Comparison of ENCODE assay signal across 15 cellular contexts in genomic region chr14:50063876-50064420, GRCh38. TPM values are rescaled to one million over a fixed set of nuclear protein-coding genes. Genes with fewer than 3 reads are reported as not detected.
DNase-seq lines count a peak whose midpoint lies in the region; ATAC-seq and TF ChIP-seq lines count a peak whose summit lies in the region.
"Had no signal": no experiment of that assay in that cellular context is flagged by ENCODE, and none has a peak within 500 bp of the region (broad histone marks: within the 10 kb centered on the region; RNA-seq: fewer than 3 reads in every experiment).

No MANE protein-coding gene starts in this region.

- no peak overlapping the region for H3K9ac ChIP-seq in H9 (ENCODE audit: extremely low read depth, insufficient read length, low read length)

- peaks cover 4% of the 10 kb centered on the region for H3K36me3 Mint-ChIP-seq in CD4-positive, alpha-beta T cell (ENCODE audit: low read depth)
- no peaks in the 10 kb centered on the region; a peak in 1 of 7 replicates for H3K36me3 Mint-ChIP-seq in H9 (ENCODE audit: insufficient read depth in 1 of 3, low read depth in 3 of 3)
- H3K36me3 Mint-ChIP-seq in natural killer cell: no peaks in the 10 kb centered on the region
- H3K36me3 Mint-ChIP-seq in MCF 10A (ENCODE audit: insufficient read depth, unreplicated experiment): peaks cover 7% of the 10 kb centered on the region

- H3K4me2 ChIP-seq in H9 (ENCODE audit: insufficient read depth, insufficient read length, low read length): no peak overlapping the region

- H3K79me2 ChIP-seq in H9 (ENCODE audit: insufficient read depth, low read length): no peaks in the 10 kb centered on the region

- H2BK5ac ChIP-seq in H9 (ENCODE audit: insufficient read length, low read length): no peak overlapping the region

- no peak overlapping the region for H3K56ac ChIP-seq in H9 (ENCODE audit: insufficient read length, low read depth, low read length)

- BruUV-seq in MCF 10A (replicated peaks; lab: Mats Ljungman, UMichigan): no TSS peak

- no peak overlapping the region for H3T11ph ChIP-seq in H9 (ENCODE audit: low read length)

- H4K5ac ChIP-seq in H9 (ENCODE audit: insufficient read length, low read depth, low read length): no peak overlapping the region

- intact Hi-C loops in CD4-positive, alpha-beta T cell (cut with DNase I, micrococcal nuclease): loop anchor here (2.0 to 5.0 kb wide), 6 partner anchors 41 to 201 kb away; partner anchors contain the start of gene ARF6 (in 1 of the 2)
- intact Hi-C loops in natural killer cell (cut with micrococcal nuclease) (no loop called here), MCF 10A (cut with micrococcal nuclease) (loop anchor here (2.0 to 5.0 kb wide), 3 partner anchors 61 to 197 kb away; partner anchors contain the start of gene ARF6)

- H3K27me3 ChIP-seq in CD4-positive, alpha-beta T cell (ENCODE audit: control insufficient read depth, insufficient read depth, low read length): no peaks in the 10 kb centered on the region
- H3K27me3 ChIP-seq in H9 (ENCODE audit: insufficient read depth, low read length): no peaks in the 10 kb centered on the region

- no peaks in the 10 kb centered on the region for H3K23me2 ChIP-seq in H9 (ENCODE audit: insufficient read length, low read depth, low read length, poor library complexity, severe bottlenecking)

- no peaks in the 10 kb centered on the region for H3K27me3 Mint-ChIP-seq in CD4-positive, alpha-beta T cell
- H3K27me3 Mint-ChIP-seq in H9 (ENCODE audit: low read depth) (peaks cover 3% of the 10 kb centered on the region; the same call in 1 of the 2 replicates), natural killer cell (ENCODE audit: low read depth in 2 of 2) (no peaks in the 10 kb centered on the region), MCF 10A (ENCODE audit: insufficient read depth, unreplicated experiment) (no peaks in the 10 kb centered on the region)

- CTCF ChIA-PET in CD4-positive, alpha-beta T cell (lab: Charles Lee): interaction anchor here (0.6 to 6.1 kb wide), 5 partner anchors 11 to 202 kb away, joined by 3 to 26 read pairs (median 5); no protein-coding TSS in a partner anchor
- CTCF ChIA-PET in MCF 10A (lab: Yijun Ruan, JAX): interaction anchor here (0.5 to 3.2 kb wide), 4 partner anchors 17 to 168 kb away, joined by 3 to 9 read pairs (median 3); no protein-coding TSS in a partner anchor

- H2AFZ ChIP-seq in H9 (ENCODE audit: low read length): no peak overlapping the region

- no peaks in the 10 kb centered on the region for H4K20me1 ChIP-seq in H9 (ENCODE audit: control insufficient read depth, insufficient read depth, insufficient read length)

- H3K4ac ChIP-seq in H9 (ENCODE audit: low read depth, low read length): no peak overlapping the region

- H3K79me1 ChIP-seq in H9 (ENCODE audit: insufficient read depth, low read depth, low read length, poor library complexity, severe bottlenecking): no peaks in the 10 kb centered on the region

- no peak overlapping the region for H2BK120ac ChIP-seq in H9 (ENCODE audit: low read depth, low read length, poor library complexity, severe bottlenecking)

- TF ChIP-seq CTCF in CD4-positive, alpha-beta T cell (IDR thresholded peaks at IDR 0.05): no peak
- TF ChIP-seq CTCF in H9 (conservative IDR thresholded peaks at IDR 0.05): no peak
- no peak for TF ChIP-seq CTCF in natural killer cell (IDR thresholded peaks at IDR 0.05)
- no peak for TF ChIP-seq CTCF in MCF 10A (IDR thresholded peaks at IDR 0.05; ENCODE audit: unreplicated experiment)

- H3K4me1 Mint-ChIP-seq in CD4-positive, alpha-beta T cell (ENCODE audit: low read depth): peaks cover 81% of the 10 kb centered on the region
- H3K4me1 Mint-ChIP-seq in H9 (peaks cover 24 to 33% of the 10 kb centered on the region in 2 experiments), natural killer cell (peaks cover 65 to 68% of the 10 kb centered on the region in 2 donors), MCF 10A (ENCODE audit: insufficient read depth, unreplicated experiment) (peaks cover 32% of the 10 kb centered on the region)

- H3K18ac ChIP-seq in H9 (ENCODE audit: insufficient read length, low read depth, low read length): no peak overlapping the region

- H2BK20ac ChIP-seq in H9 (ENCODE audit: low read depth, low read length, poor library complexity, severe bottlenecking): no peak overlapping the region

- no peak overlapping the region for H2BK15ac ChIP-seq in H9 (ENCODE audit: low read depth, low read length)

- POLR2A ChIA-PET in CD4-positive, alpha-beta T cell (lab: Charles Lee): interaction anchor here (0.9 to 6.1 kb wide), 12 partner anchors 18 to 212 kb away, joined by 3 to 155 read pairs (median 12); partner anchors contain the start of genes ARF6 and NEMF
- POLR2A ChIA-PET in MCF 10A (lab: Yijun Ruan, JAX): interaction anchor here (0.6 to 4.6 kb wide), 6 partner anchors 17 to 536 kb away, joined by 3 to 53 read pairs (median 4); no protein-coding TSS in a partner anchor

- H3K14ac ChIP-seq in H9 (ENCODE audit: insufficient read depth, low read length): no peak overlapping the region

- no peaks in the 10 kb centered on the region for H3K9me3 Mint-ChIP-seq in CD4-positive, alpha-beta T cell
- H3K9me3 Mint-ChIP-seq in H9 (no peaks in the 10 kb centered on the region; a peak in 1 of 5 replicates), natural killer cell (peaks cover 0 to 2% of the 10 kb centered on the region in 2 donors), MCF 10A (ENCODE audit: unreplicated experiment) (no peaks in the 10 kb centered on the region)

- H3K9me3 ChIP-seq in CD4-positive, alpha-beta T cell (ENCODE audit: control insufficient read depth, low read length): no peaks in the 10 kb centered on the region
- no peaks in the 10 kb centered on the region for H3K9me3 ChIP-seq in H9 (ENCODE audit: control insufficient read depth, low read depth, low read length)
- H3K9me3 ChIP-seq: mucosa of descending colon had no signal

- no peak for ATAC-seq in CD4-positive, alpha-beta T cell (ENCODE audit: poor library complexity)
- no peak for ATAC-seq in natural killer cell
- ATAC-seq: mucosa of descending colon had no signal

- peak overlapping the region; percentile 91 for H3K27ac Mint-ChIP-seq in CD4-positive, alpha-beta T cell
- H3K27ac Mint-ChIP-seq in H9 (peak overlapping the region in 1 of 3 experiments; percentile 73; a peak in 1 of 7 replicates), natural killer cell (peak overlapping the region; percentile 93 to 95), MCF 10A (ENCODE audit: low read depth, unreplicated experiment) (no peak overlapping the region)

- H4K8ac ChIP-seq in H9 (replicated peaks; ENCODE audit: insufficient read length, low read depth, low read length): no peak overlapping the region

- H4K91ac ChIP-seq in H9 (ENCODE audit: insufficient read length, low read depth, low read length): peak overlapping the region; percentile 65

- DNase-seq in CD4-positive, alpha-beta T cell: no peak
- no peak for DNase-seq in H9
- DNase-seq in activated CD8-positive, alpha-beta memory T cell treated with anti-CD3 and anti-CD28 coated beads, Interleukin-2, amount 50 U/mL, for 48 hours: peak; percentile 54
- DNase-seq in natural killer cell: no peak
- no peak for DNase-seq in globus pallidus (ENCODE audit: low spot score)
- no peak for DNase-seq in NCI-H1417 treated with DMSO at 0.1 percent for 48 hours (lab: John Stamatoyannopoulos, UW)
- no peak for DNase-seq in MCF 10A (ENCODE audit: unreplicated experiment)
- DNase-seq: effector CD4-positive, alpha-beta T cell; GF-D8; MV-4-11; NCI-H345; stimulated activated CD4-positive, alpha-beta T cell treated with anti-CD3 and anti-CD28 coated beads, Interleukin-2, amount 100 ng/mL, for 48 hours; stimulated activated naive CD4-positive, alpha-beta T cell; T-helper 9 cell had no signal

- peaks cover 8% of the 10 kb centered on the region; the same call in 1 of the 2 replicates for H3K4me1 ChIP-seq in H9 (ENCODE audit: insufficient read depth, low read length)

- no peak overlapping the region for H3K4me3 Mint-ChIP-seq in CD4-positive, alpha-beta T cell
- H3K4me3 Mint-ChIP-seq in H9 (no peak overlapping the region), natural killer cell (no peak overlapping the region), MCF 10A (ENCODE audit: unreplicated experiment) (no peak overlapping the region)

- H3K23ac ChIP-seq in H9 (ENCODE audit: insufficient read length, low read depth, low read length): no peak overlapping the region

- no peak overlapping the region for H2BK12ac ChIP-seq in H9 (ENCODE audit: insufficient read length, low read depth, low read length)

- no CpG with 5 or more reads among the region's 9 CpGs for WGBS in H9 (ENCODE audit: extremely low coverage, insufficient read length, low lambda C conversion rate)

- H2AK5ac ChIP-seq in H9 (ENCODE audit: insufficient read length, low read length): no peak overlapping the region

- H3K27ac ChIP-seq in CD4-positive, alpha-beta T cell (ENCODE audit: low read depth, low read length): peak overlapping the region; percentile 94
- no peak overlapping the region for H3K27ac ChIP-seq in H9 (ENCODE audit: insufficient read length, low read depth, low read length)

RNA-seq across cellular contexts. Expression of gene VCPKMT, which starts 52.4 kb away (rescaled TPM):
- total RNA-seq in CD4-positive, alpha-beta T cell: 10 to 100 TPM; 30.4 to 32.4 TPM
- total RNA-seq in H9 (2021) (13.5 and 13.7 TPM in 2 replicates), natural killer cell (10 to 100 TPM; 19.4 to 23.9 (median 21.8) TPM), MCF 10A (2022) (7.2 and 10.4 TPM in 2 replicates)
